Comparison of ENCODE assay signal across 25 cellular contexts in the genomic region with DNA sequence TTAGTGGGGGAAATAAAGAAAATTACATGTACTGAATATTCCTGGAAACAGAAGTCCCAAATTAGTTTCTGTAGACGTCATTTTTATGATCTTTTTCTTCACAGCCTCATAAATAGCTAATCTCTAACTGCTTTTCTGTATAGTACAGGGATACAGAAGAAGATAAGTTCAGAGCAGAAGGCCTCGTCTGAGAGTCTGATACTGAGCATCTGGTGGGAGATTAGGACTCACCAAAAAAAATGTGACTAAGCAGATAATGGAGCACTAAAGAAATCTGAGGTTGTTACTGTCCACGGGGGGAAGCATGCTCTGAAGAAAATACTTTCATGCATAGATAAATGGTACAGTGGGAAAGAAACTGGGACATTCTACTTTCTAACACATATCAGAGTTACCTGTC.
"Had no signal": no experiment of that assay in that cellular context is flagged by ENCODE, and none has a peak within 500 bp of the region (broad histone marks: within the 10 kb centered on the region; RNA-seq: fewer than 3 reads in every experiment).

No MANE protein-coding gene starts in this region.

- H3K27me3 ChIP-seq: body of pancreas, SJSA1 had no signal

- H3K27me3 Mint-ChIP-seq: activated CD4-positive, alpha-beta T cell treated with anti-CD3 and anti-CD28 coated beads for 36 hours; activated CD8-positive, alpha-beta T cell treated with anti-CD3 and anti-CD28 coated beads for 36 hours had no signal

- H3K27ac ChIP-seq: adrenal gland, body of pancreas, SJSA1, VCaP had no signal

- H3K4me3 ChIP-seq: adrenal gland, body of pancreas, SJSA1 had no signal

- H3K4me1 ChIP-seq: adrenal gland, body of pancreas, SJSA1 had no signal

- H3K36me3 Mint-ChIP-seq: activated naive CD8-positive, alpha-beta T cell treated with anti-CD3 and anti-CD28 coated beads, Interleukin-2, amount 10 ng/mL, durations not matched to agents 7 days and 5 days had no signal

- DNase-seq: activated CD4-positive, alpha-beta T cell treated with anti-CD3 and anti-CD28 coated beads for 36 hours; activated CD4-positive, alpha-beta T cell treated with anti-CD3 and anti-CD28 coated beads, Interleukin-2, amount 50 U/mL, for 1 hour; activated CD8-positive, alpha-beta memory T cell treated with anti-CD3 and anti-CD28 coated beads, Interleukin-2, amount 50 U/mL, for 48 hours; activated CD8-positive, alpha-beta T cell treated with anti-CD3 and anti-CD28 coated beads for 36 hours; activated naive CD4-positive, alpha-beta T cell treated with anti-CD3 and anti-CD28 coated beads, Interleukin-2, amount 50 U/mL, for 16 hours; activated naive CD8-positive, alpha-beta T cell treated with anti-CD3 and anti-CD28 coated beads, Interleukin-2, amount 10 ng/mL, durations not matched to agents 7 days and 5 days; activated T-cell treated with anti-CD3 and anti-CD28 coated beads, Interleukin-2, amount 50 U/mL, for 1 hour; adrenal gland; anterior cingulate cortex; body of pancreas; central memory CD4-positive, alpha-beta T cell; Karpas-422; MM.1S; NCI-H1048; NCI-H146; NCI-H1930; NCI-H345; NCI-H510A; NCI-H774; NK-92 treated with Interleukin-12 subunit alpha and Interleukin-12 subunit beta, amount 100 ng/mL, for 24 hours; PC-3; SHP77; SW 1271 had no signal

- H3K4me3 Mint-ChIP-seq: activated CD4-positive, alpha-beta T cell treated with anti-CD3 and anti-CD28 coated beads for 36 hours; activated CD8-positive, alpha-beta T cell treated with anti-CD3 and anti-CD28 coated beads for 36 hours; activated naive CD8-positive, alpha-beta T cell treated with anti-CD3 and anti-CD28 coated beads, Interleukin-2, amount 10 ng/mL, durations not matched to agents 7 days and 5 days had no signal

- H3K9me3 ChIP-seq: adrenal gland, body of pancreas, SJSA1 had no signal

- H3K36me3 ChIP-seq: adrenal gland, SJSA1 had no signal

- H3K27ac Mint-ChIP-seq: activated CD4-positive, alpha-beta T cell treated with anti-CD3 and anti-CD28 coated beads for 36 hours; activated CD8-positive, alpha-beta T cell treated with anti-CD3 and anti-CD28 coated beads for 36 hours; activated naive CD8-positive, alpha-beta T cell treated with anti-CD3 and anti-CD28 coated beads, Interleukin-2, amount 10 ng/mL, durations not matched to agents 7 days and 5 days had no signal

- H3K4me1 Mint-ChIP-seq: activated CD4-positive, alpha-beta T cell treated with anti-CD3 and anti-CD28 coated beads for 36 hours; activated naive CD8-positive, alpha-beta T cell treated with anti-CD3 and anti-CD28 coated beads, Interleukin-2, amount 10 ng/mL, durations not matched to agents 7 days and 5 days had no signal
